1 cellular context compared by ENCODE assay signal in the genomic region with DNA sequence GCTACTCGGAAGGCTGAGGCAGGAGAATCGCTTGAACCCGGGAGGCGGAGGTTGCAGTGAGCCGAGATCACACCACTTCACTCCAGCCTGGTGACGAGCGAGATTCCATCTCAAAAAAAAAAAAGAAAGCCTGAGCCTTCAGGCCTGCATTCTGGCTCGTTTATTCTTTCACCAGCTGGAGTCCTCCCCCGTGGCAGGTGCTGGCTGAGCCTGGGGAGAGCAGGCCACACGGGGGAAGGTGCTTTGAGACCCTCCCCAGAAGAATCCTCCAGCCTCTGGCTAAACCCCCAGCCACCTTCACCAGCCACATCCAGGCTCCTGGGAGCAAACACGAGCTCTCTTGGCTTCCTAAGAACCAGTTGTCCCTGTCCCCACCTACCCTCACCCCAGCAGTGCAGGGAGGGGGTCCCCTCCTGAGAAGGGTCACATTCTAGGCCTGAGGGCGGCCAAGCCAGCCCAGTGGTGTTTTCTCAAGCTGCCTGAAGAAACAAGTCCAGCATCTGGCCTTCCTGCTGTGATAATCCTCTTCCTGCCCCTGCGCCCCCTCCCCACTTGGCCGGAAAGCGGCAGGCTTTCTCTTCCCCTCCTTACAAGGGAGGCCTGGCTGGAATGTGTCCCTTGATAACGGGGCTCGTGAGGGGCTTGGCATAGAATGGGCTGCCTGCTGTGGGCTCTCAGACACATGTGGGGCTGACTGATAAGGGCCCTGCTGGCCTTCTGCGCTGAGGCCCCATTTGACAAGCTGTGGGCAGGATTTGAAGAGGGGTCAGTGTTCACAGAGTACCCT.
TF ChIP-seq lines count a peak whose summit lies in the region.

No MANE protein-coding gene starts in this region.

TF ChIP-seq in K562, 482 proteins besides CTCF, POLR2A, EP300 and RAD21 (continues in another document):
- TF ChIP-seq SMAD4 (CRISPR knock-in tag; conservative IDR thresholded peaks at IDR 0.05), result peak; percentile 96
- peak; percentile 98 for TF ChIP-seq NFIC (IDR thresholded peaks at IDR 0.05)
- TF ChIP-seq, protein P1, sequence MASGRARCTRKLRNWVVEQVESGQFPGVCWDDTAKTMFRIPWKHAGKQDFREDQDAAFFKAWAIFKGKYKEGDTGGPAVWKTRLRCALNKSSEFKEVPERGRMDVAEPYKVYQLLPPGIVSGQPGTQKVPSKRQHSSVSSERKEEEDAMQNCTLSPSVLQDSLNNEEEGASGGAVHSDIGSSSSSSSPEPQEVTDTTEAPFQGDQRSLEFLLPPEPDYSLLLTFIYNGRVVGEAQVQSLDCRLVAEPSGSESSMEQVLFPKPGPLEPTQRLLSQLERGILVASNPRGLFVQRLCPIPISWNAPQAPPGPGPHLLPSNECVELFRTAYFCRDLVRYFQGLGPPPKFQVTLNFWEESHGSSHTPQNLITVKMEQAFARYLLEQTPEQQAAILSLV (tag; IDR thresholded peaks at IDR 0.05), result no peak
- TF ChIP-seq RNF2 (IDR thresholded peaks at IDR 0.05), result peak; percentile 95
- TF ChIP-seq ZNF3 (CRISPR knock-in tag; IDR thresholded peaks at IDR 0.05), result no peak
- TF ChIP-seq PCBP2 (IDR thresholded peaks at IDR 0.05; ENCODE audit: low read depth, low read length, poor library complexity, severe bottlenecking), result no peak
- TF ChIP-seq RREB1 (CRISPR knock-in tag; IDR thresholded peaks at IDR 0.05), result no peak
- peak; percentile 91 to 99 for TF ChIP-seq TEAD1 (CRISPR knock-in tag; IDR thresholded peaks at IDR 0.05)
- peak; percentile 96 for TF ChIP-seq BHLHE40 (IDR thresholded peaks at IDR 0.05; ENCODE audit: low read length)
- TF ChIP-seq CHCHD3 (CRISPR knock-in tag; IDR thresholded peaks at IDR 0.05), result no peak
- TF ChIP-seq BRCA1 (IDR thresholded peaks at IDR 0.05), result no peak
- no peak for TF ChIP-seq BRCA1 (CRISPR knock-in tag; IDR thresholded peaks at IDR 0.05)
- TF ChIP-seq, protein P2, sequence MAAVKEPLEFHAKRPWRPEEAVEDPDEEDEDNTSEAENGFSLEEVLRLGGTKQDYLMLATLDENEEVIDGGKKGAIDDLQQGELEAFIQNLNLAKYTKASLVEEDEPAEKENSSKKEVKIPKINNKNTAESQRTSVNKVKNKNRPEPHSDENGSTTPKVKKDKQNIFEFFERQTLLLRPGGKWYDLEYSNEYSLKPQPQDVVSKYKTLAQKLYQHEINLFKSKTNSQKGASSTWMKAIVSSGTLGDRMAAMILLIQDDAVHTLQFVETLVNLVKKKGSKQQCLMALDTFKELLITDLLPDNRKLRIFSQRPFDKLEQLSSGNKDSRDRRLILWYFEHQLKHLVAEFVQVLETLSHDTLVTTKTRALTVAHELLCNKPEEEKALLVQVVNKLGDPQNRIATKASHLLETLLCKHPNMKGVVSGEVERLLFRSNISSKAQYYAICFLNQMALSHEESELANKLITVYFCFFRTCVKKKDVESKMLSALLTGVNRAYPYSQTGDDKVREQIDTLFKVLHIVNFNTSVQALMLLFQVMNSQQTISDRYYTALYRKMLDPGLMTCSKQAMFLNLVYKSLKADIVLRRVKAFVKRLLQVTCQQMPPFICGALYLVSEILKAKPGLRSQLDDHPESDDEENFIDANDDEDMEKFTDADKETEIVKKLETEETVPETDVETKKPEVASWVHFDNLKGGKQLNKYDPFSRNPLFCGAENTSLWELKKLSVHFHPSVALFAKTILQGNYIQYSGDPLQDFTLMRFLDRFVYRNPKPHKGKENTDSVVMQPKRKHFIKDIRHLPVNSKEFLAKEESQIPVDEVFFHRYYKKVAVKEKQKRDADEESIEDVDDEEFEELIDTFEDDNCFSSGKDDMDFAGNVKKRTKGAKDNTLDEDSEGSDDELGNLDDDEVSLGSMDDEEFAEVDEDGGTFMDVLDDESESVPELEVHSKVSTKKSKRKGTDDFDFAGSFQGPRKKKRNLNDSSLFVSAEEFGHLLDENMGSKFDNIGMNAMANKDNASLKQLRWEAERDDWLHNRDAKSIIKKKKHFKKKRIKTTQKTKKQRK (IDR thresholded peaks at IDR 0.05; ENCODE audit: borderline replicate concordance, low read depth, low read length), result no peak
- no peak for TF ChIP-seq NFATC3 (IDR thresholded peaks at IDR 0.05)
- no peak for TF ChIP-seq ZNF408 (CRISPR knock-in tag; IDR thresholded peaks at IDR 0.05; ENCODE audit: low read depth)
- no peak for TF ChIP-seq ZFPM2 (CRISPR knock-in tag; IDR thresholded peaks at IDR 0.05)
- TF ChIP-seq ZKSCAN8 (CRISPR knock-in tag; IDR thresholded peaks at IDR 0.05), result peak; percentile 85
- TF ChIP-seq SRSF9 (IDR thresholded peaks at IDR 0.05; ENCODE audit: borderline replicate concordance, low read depth, low read length), result no peak
- no peak for TF ChIP-seq YBX1 (IDR thresholded peaks at IDR 0.05)
- TF ChIP-seq, protein P3, sequence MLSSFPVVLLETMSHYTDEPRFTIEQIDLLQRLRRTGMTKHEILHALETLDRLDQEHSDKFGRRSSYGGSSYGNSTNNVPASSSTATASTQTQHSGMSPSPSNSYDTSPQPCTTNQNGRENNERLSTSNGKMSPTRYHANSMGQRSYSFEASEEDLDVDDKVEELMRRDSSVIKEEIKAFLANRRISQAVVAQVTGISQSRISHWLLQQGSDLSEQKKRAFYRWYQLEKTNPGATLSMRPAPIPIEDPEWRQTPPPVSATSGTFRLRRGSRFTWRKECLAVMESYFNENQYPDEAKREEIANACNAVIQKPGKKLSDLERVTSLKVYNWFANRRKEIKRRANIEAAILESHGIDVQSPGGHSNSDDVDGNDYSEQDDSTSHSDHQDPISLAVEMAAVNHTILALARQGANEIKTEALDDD (IDR thresholded peaks at IDR 0.05), result no peak
- peak; percentile 99 for TF ChIP-seq TAL1 (IDR thresholded peaks at IDR 0.05)
- TF ChIP-seq SIN3A (IDR thresholded peaks at IDR 0.05; ENCODE audit: borderline replicate concordance in 2 of 2, control insufficient read depth in 1 of 2, low read depth in 2 of 2, low read length in 2 of 2), result no peak
- no peak for TF ChIP-seq PTRF (tag; IDR thresholded peaks at IDR 0.05)
- TF ChIP-seq, protein P4, sequence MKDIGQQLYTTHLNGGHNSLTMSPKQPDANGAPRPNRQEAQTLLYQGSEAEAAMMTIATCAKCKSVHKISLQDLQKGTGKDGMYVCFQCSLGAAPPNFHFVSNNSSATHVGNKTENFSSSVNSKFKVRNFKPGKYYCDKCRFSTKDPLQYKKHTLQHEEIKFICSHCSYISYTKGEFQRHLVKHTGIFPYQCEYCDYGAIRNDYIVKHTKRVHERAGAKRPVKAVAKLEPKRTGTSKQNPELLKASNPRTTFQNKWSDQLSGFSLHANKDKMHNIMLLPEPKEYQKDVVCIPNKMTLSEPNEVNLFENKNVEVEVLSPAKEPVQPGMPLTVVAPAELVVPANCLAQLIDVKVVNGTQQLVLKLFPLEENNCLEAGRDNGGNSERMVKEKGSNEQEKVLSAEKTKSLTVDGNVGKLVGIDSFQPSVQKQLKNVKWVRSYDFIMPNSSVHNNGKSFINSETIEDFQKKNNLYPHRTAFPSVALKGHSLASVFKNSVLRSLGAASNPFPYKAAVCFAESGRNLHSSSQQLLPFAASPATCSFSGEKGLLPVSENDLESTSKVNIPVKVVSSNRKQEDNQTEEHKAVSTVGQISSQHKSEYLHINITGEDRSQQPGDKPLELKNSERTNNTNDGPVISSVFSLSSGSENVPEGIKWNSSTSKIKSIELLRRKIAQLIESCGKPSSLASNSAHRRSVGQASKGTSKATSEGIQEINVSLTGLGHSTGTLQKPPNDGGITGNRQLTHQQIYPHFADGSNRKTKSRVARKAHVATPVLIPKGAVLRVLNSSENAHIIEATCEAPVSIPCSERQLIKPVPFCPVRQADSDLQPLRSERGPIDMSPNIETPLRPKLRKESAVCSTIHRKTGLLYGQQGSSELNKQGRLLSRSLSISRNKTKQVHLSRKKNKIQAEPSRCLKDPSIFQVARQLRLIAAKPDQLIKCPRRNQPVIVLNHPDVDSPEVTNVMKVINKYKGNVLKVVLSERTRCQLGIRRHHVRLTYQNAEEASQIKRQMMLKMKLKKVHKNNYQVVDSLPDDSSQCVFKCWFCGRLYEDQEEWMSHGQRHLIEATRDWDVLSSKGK (CRISPR knock-in tag; IDR thresholded peaks at IDR 0.05), result no peak
- TF ChIP-seq ZNF184 (CRISPR knock-in tag; IDR thresholded peaks at IDR 0.05), result no peak
- TF ChIP-seq ARID1B (IDR thresholded peaks at IDR 0.05), result peak; percentile 100
- TF ChIP-seq EP400 (IDR thresholded peaks at IDR 0.05), result peak; percentile 82
- TF ChIP-seq ZEB2 (IDR thresholded peaks at IDR 0.05), result peak; percentile 83
- no peak for TF ChIP-seq HDAC8 (tag; IDR thresholded peaks at IDR 0.05)
- peak; percentile 68 for TF ChIP-seq HCFC1 (IDR thresholded peaks at IDR 0.05; ENCODE audit: low read depth, low read length)
- no peak for TF ChIP-seq NCOA4 (IDR thresholded peaks at IDR 0.05; ENCODE audit: partially characterized antibody)
- TF ChIP-seq, protein P5, sequence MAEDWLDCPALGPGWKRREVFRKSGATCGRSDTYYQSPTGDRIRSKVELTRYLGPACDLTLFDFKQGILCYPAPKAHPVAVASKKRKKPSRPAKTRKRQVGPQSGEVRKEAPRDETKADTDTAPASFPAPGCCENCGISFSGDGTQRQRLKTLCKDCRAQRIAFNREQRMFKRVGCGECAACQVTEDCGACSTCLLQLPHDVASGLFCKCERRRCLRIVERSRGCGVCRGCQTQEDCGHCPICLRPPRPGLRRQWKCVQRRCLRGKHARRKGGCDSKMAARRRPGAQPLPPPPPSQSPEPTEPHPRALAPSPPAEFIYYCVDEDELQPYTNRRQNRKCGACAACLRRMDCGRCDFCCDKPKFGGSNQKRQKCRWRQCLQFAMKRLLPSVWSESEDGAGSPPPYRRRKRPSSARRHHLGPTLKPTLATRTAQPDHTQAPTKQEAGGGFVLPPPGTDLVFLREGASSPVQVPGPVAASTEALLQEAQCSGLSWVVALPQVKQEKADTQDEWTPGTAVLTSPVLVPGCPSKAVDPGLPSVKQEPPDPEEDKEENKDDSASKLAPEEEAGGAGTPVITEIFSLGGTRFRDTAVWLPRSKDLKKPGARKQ (CRISPR knock-in tag; IDR thresholded peaks at IDR 0.05), result no peak
- TF ChIP-seq ARID2 (IDR thresholded peaks at IDR 0.05), result no peak
- TF ChIP-seq MCM2 (IDR thresholded peaks at IDR 0.05; ENCODE audit: low read depth), result no peak
- TF ChIP-seq ZNF431 (CRISPR knock-in tag; IDR thresholded peaks at IDR 0.05), result no peak
- TF ChIP-seq KAT8 (IDR thresholded peaks at IDR 0.05; ENCODE audit: low read depth), result no peak
- TF ChIP-seq, protein P6, sequence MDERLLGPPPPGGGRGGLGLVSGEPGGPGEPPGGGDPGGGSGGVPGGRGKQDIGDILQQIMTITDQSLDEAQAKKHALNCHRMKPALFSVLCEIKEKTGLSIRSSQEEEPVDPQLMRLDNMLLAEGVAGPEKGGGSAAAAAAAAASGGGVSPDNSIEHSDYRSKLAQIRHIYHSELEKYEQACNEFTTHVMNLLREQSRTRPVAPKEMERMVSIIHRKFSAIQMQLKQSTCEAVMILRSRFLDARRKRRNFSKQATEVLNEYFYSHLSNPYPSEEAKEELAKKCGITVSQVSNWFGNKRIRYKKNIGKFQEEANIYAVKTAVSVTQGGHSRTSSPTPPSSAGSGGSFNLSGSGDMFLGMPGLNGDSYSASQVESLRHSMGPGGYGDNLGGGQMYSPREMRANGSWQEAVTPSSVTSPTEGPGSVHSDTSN (CRISPR knock-in tag; IDR thresholded peaks at IDR 0.05; ENCODE audit: low read depth), result no peak
- TF ChIP-seq, protein P6 (tag; conservative IDR thresholded peaks at IDR 0.05; ENCODE audit: low read depth), result peak; percentile 32; the same call in 1 of the 2 replicates
- TF ChIP-seq CHD4 (IDR thresholded peaks at IDR 0.05; ENCODE audit: insufficient read depth, insufficient replicate concordance, low read depth, low read length, poor library complexity, severe bottlenecking), result no peak
- TF ChIP-seq FOSL1 (tag; conservative IDR thresholded peaks at IDR 0.05), result peak; percentile 59
- TF ChIP-seq ZNF785 (CRISPR knock-in tag; IDR thresholded peaks at IDR 0.05), result no peak
- TF ChIP-seq CBX3 (IDR thresholded peaks at IDR 0.05; ENCODE audit: borderline replicate concordance in 1 of 2, low read length in 2 of 2), result peak in 1 of 2 experiments; percentile 75; a peak in 2 of 3 replicates
- no peak for TF ChIP-seq THRAP3 (IDR thresholded peaks at IDR 0.05; ENCODE audit: borderline replicate concordance)
- TF ChIP-seq ZNF316 (IDR thresholded peaks at IDR 0.05), result no peak
- TF ChIP-seq ARHGAP35 (IDR thresholded peaks at IDR 0.05; ENCODE audit: partially characterized antibody), result no peak
